In genomic region chr1:23449306-23449705, GRCh38 we compare ENCODE assay signal across 14 cellular contexts. TPM values are rescaled to one million over a fixed set of nuclear protein-coding genes. Genes with fewer than 3 reads are reported as not detected.
DNase-seq lines count a peak whose midpoint lies in the region; ATAC-seq and TF ChIP-seq lines count a peak whose summit lies in the region.
"Had no signal": no experiment of that assay in that cellular context is flagged by ENCODE, and none has a peak within 500 bp of the region (broad histone marks: within the 10 kb centered on the region; RNA-seq: fewer than 3 reads in every experiment).

No MANE protein-coding gene starts in this region.

- peak overlapping the region; percentile 33 for H3K9ac ChIP-seq in adipocyte (ENCODE audit: low read length)

- peak; percentile 52 for DNase-seq in ELF-1 (ENCODE audit: low read depth, low spot score)
- DNase-seq in HT-29 (ENCODE audit: low spot score): peak; percentile 16
- no peak for DNase-seq in adipocyte (ENCODE audit: low read depth)
- DNase-seq in gastrocnemius medialis: no peak
- no peak for DNase-seq in stimulated activated CD4-positive, alpha-beta T cell treated with anti-CD3 and anti-CD28 coated beads, Interleukin-4, amount 100 ng/mL, for 4 hours
- no peak for DNase-seq in brain microvascular endothelial cell
- DNase-seq in RWPE1 (ENCODE audit: low spot score): no peak
- DNase-seq: CD8-positive, alpha-beta T cell; DMS53; H7 had no signal

- H3K4me3 ChIP-seq in adipocyte (ENCODE audit: low read length) (peak overlapping the region; percentile 27), gastrocnemius medialis (no peak overlapping the region), brain microvascular endothelial cell (ENCODE audit: low read depth, low read length) (no peak overlapping the region)
- H3K4me3 ChIP-seq: GM12878, GM23338 had no signal

- peaks cover 31% of the 10 kb centered on the region for H3K36me3 ChIP-seq in adipocyte (ENCODE audit: control insufficient read depth, insufficient read depth, low read length, severe bottlenecking)
- no peaks in the 10 kb centered on the region for H3K36me3 ChIP-seq in gastrocnemius medialis
- H3K36me3 ChIP-seq in brain microvascular endothelial cell (replicated peaks): no peaks in the 10 kb centered on the region
- H3K36me3 ChIP-seq: BE2C had no signal

- TF ChIP-seq POLR2A in gastrocnemius medialis (IDR thresholded peaks at IDR 0.05): no peak

- ATAC-seq in gastrocnemius medialis: no peak
- ATAC-seq: CD8-positive, alpha-beta T cell; GM12878; GM23338; HepG2 had no signal

- H3K27ac ChIP-seq in gastrocnemius medialis (peak overlapping the region; percentile 15 to 78 (median 64)), brain microvascular endothelial cell (no peak overlapping the region), RWPE1 (no peak overlapping the region)

- intact Hi-C loops in gastrocnemius medialis (cut with DNase I; ENCODE audit: low total_unique reads): loop anchor here (1.0 kb wide), 1 partner anchor 30 kb away; no protein-coding TSS in a partner anchor

- TF ChIP-seq CTCF in gastrocnemius medialis (IDR thresholded peaks at IDR 0.05 in 4 of 5, conservative IDR thresholded peaks at IDR 0.05 in 1 of 5) (no peak), brain microvascular endothelial cell (IDR thresholded peaks at IDR 0.05; ENCODE audit: low read depth, low read length, missing control alignments) (no peak), RWPE1 (conservative IDR thresholded peaks at IDR 0.05; ENCODE audit: low read depth) (no peak)

- H3K4me1 ChIP-seq in adipocyte (ENCODE audit: control insufficient read depth, insufficient read depth, low read length) (peaks cover 85% of the 10 kb centered on the region), gastrocnemius medialis (peaks cover 42 to 44% of the 10 kb centered on the region in 2 donors)

- POLR2A ChIA-PET in RWPE1 (lab: Yijun Ruan, JAX; ENCODE audit: low non-redundant PET): no interaction called here

- H3K27me3 ChIP-seq in adipocyte (replicated peaks; ENCODE audit: control insufficient read depth, insufficient read depth, low read length) (no peaks in the 10 kb centered on the region), gastrocnemius medialis (no peaks in the 10 kb centered on the region), brain microvascular endothelial cell (replicated peaks) (no peaks in the 10 kb centered on the region)
- H3K27me3 ChIP-seq: BE2C had no signal

- in situ Hi-C loops in gastrocnemius medialis (cut with MboI; ENCODE audit: low sequenced_read_pairs in 4 of 4) (no loop called here), brain microvascular endothelial cell (cut with HindIII; ENCODE audit: low pct_ligation_motif_present, low sequenced_read_pairs) (no loop called here)

- CTCF ChIA-PET in RWPE1 (lab: Yijun Ruan, JAX): interaction anchor here (0.5 to 0.6 kb wide), 3 partner anchors 25 to 96 kb away, joined by 3 to 5 read pairs (median 5); partner anchors contain the start of gene TCEA3

- H3K9me3 ChIP-seq in adipocyte (ENCODE audit: control insufficient read depth, low read length) (no peaks in the 10 kb centered on the region), gastrocnemius medialis (no peaks in the 10 kb centered on the region)
- H3K9me3 ChIP-seq: BE2C had no signal

RNA-seq across cellular contexts. Expression of gene TCEA3, which starts 24.8 kb away (rescaled TPM):
- 2.1 and 2.3 TPM in 2 replicates for total RNA-seq in HT-29 (2014; rRNA removed; shearing (Covaris generic))
- total RNA-seq in gastrocnemius medialis: 100 to 1,000 TPM; 128 to 242 (median 179) TPM
- total RNA-seq: GM23338 had no signal

RNA-seq across cellular contexts. Expression of gene ASAP3, which starts 34.7 kb away (rescaled TPM):
- 3.1 and 4.3 TPM in 2 replicates for total RNA-seq in HT-29 (2014; rRNA removed; shearing (Covaris generic))
- 100 to 1,000 TPM in 2 of 4 donors, 10 to 100 TPM in 2; 55.5 to 129 (median 93.2) TPM for total RNA-seq in gastrocnemius medialis

Comparison
In these comparisons a context has a peak if more than half of its experiments do, and no peak if none do; other contexts are left out.
1. DNase-seq: peak in ELF-1 (single experiment) and HT-29 (single experiment); none in adipocyte (single experiment), gastrocnemius medialis (0 of 2), stimulated activated CD4-positive, alpha-beta T cell treated with anti-CD3 and anti-CD28 coated beads, Interleukin-4, amount 100 ng/mL, for 4 hours (0 of 2), brain microvascular endothelial cell (single experiment) and RWPE1 (single experiment).
2. H3K27ac ChIP-seq: peak in gastrocnemius medialis (4 of 4); none in brain microvascular endothelial cell (single experiment) and RWPE1 (single experiment).
3. RNA of gene TCEA3, which starts 24.8 kb away (total RNA-seq): 128 to 242 TPM in gastrocnemius medialis; 2.1 to 2.3 TPM in HT-29; every median in the first group is over 10 times any median in the second.
4. RNA of gene ASAP3, which starts 34.7 kb away (total RNA-seq): 55.5 to 129 TPM in gastrocnemius medialis; 3.1 to 4.3 TPM in HT-29; every median in the first group is over 10 times any median in the second.